ENCODE assay signal across 8 cellular contexts in the genomic region with DNA sequence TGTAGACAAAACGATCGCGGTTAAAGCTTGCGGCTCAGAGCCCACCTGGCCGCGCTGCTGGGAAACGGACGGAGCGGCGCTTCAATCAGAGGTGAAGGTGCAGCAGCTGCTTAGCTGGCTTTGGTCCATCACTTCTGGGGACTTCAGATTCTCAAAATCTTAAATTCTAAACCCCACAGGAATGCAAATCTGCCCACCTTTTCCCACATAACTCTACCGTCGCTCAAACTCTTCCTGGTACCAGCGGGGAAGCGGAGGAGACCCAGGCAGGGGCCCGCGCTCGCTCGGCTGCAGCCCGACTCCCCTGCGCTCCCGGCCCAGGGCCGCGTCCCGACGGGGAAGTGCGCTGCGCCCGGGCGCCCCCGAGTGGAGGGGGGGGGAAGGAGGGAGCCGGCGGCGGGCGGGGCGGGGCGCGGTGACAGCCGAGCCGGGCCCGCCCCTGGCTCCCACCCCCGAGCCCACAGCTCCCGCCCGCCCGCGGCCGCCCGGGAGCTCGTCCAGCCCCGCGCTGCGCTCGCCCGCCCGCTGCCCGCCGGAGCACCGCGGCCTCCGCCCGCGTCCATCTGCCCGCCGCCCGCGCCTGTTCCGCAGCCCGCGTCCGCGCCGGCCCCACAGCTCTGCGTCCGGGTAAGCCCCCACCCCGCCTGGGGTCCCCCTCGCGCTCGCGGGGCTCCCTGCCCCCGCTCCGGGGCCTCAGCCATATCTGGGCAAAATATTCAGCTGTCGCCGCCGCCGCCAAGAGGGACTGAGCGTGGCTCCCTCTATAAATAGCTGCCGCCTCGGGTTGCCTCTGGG. TPM values are rescaled to one million over a fixed set of nuclear protein-coding genes. Genes with fewer than 3 reads are reported as not detected.
DNase-seq lines count a peak whose midpoint lies in the region; ATAC-seq lines count a peak whose summit lies in the region.

A gene (plus strand): TSS at position 490 of the 795 bp plus-strand sequence. CDS start 22,523 bp downstream, outside the sequence.

- intact Hi-C loops in activated CD4-positive, alpha-beta T cell treated with anti-CD3 and anti-CD28 coated beads, Interleukin-2, amount 10 ng/mL, durations not matched to agents 24 days and 14 days (cut with micrococcal nuclease): loop anchor here (5.0 kb wide), 1 partner anchor 89 kb away; a partner anchor contains a TSS

- H3K79me1 ChIP-seq in mesendoderm (ENCODE audit: low read length): no peaks in the 10 kb centered on the region

- H3K36me3 Mint-ChIP-seq in activated CD4-positive, alpha-beta T cell treated with anti-CD3 and anti-CD28 coated beads, Interleukin-2, amount 10 ng/mL, durations not matched to agents 24 days and 14 days (ENCODE audit: low read depth): peaks cover 10% of the 10 kb centered on the region
- H3K36me3 Mint-ChIP-seq in effector memory CD8-positive, alpha-beta T cell (ENCODE audit: insufficient read depth): no peaks in the 10 kb centered on the region
- H3K36me3 Mint-ChIP-seq in stimulated activated effector memory CD8-positive, alpha-beta T cell treated with anti-CD3 and anti-CD28 coated beads, Interleukin-12 subunit alpha, Interleukin-12 subunit beta, amount 100 ng/mL, for 72 hours: no peaks in the 10 kb centered on the region

- H3K4me2 ChIP-seq in mesendoderm (ENCODE audit: low read length): peak within 1 kb of the TSS; percentile 70

- no peak within 1 kb of the TSS for H4K5ac ChIP-seq in mesendoderm (ENCODE audit: low read length)

- H3K27ac ChIP-seq in mesendoderm (ENCODE audit: low read depth, low read length): no peak within 1 kb of the TSS

- WGBS in mesendoderm (ENCODE audit: extremely low coverage, insufficient coverage, low lambda C conversion rate): no CpG with 5 or more reads among the region's 87 CpGs

- H3K4me1 ChIP-seq in mesendoderm (ENCODE audit: control insufficient read depth, low read depth, low read length): peaks cover 11% of the 10 kb centered on the region

- no peak within 1 kb of the TSS for H2BK15ac ChIP-seq in mesendoderm (replicated peaks; ENCODE audit: low read depth)

- H3K18ac ChIP-seq in mesendoderm (ENCODE audit: low read length): peak within 1 kb of the TSS; percentile 93

- H3K36me3 ChIP-seq in mesendoderm (ENCODE audit: control insufficient read depth, insufficient read depth, low read length): peaks cover 1% of the 10 kb centered on the region

- H3K4me1 Mint-ChIP-seq in activated CD4-positive, alpha-beta T cell treated with anti-CD3 and anti-CD28 coated beads, Interleukin-2, amount 10 ng/mL, durations not matched to agents 24 days and 14 days: peaks cover 20% of the 10 kb centered on the region
- peaks cover 9 to 10% of the 10 kb centered on the region in 2 donors for H3K4me1 Mint-ChIP-seq in effector memory CD8-positive, alpha-beta T cell (ENCODE audit: low read depth in 2 of 2)
- peaks cover 24% of the 10 kb centered on the region for H3K4me1 Mint-ChIP-seq in stimulated activated effector memory CD8-positive, alpha-beta T cell treated with anti-CD3 and anti-CD28 coated beads, Interleukin-12 subunit alpha, Interleukin-12 subunit beta, amount 100 ng/mL, for 72 hours

- H3K4me3 Mint-ChIP-seq in activated CD4-positive, alpha-beta T cell treated with anti-CD3 and anti-CD28 coated beads, Interleukin-2, amount 10 ng/mL, durations not matched to agents 24 days and 14 days: peak within 1 kb of the TSS; percentile 76
- peak within 1 kb of the TSS; percentile 70 to 74 for H3K4me3 Mint-ChIP-seq in effector memory CD8-positive, alpha-beta T cell
- peak within 1 kb of the TSS; percentile 70 for H3K4me3 Mint-ChIP-seq in stimulated activated effector memory CD8-positive, alpha-beta T cell treated with anti-CD3 and anti-CD28 coated beads, Interleukin-12 subunit alpha, Interleukin-12 subunit beta, amount 100 ng/mL, for 72 hours

- H2AK5ac ChIP-seq in mesendoderm (ENCODE audit: low read length): no peak within 1 kb of the TSS

- peak within 1 kb of the TSS; percentile 68 for H3K4me3 ChIP-seq in mesendoderm (ENCODE audit: low read length)

- H3K27me3 ChIP-seq in mesendoderm (ENCODE audit: insufficient read depth, low read length, poor library complexity): peaks cover 15% of the 10 kb centered on the region

- H2BK5ac ChIP-seq in mesendoderm (ENCODE audit: low read length): no peak within 1 kb of the TSS

- no peak within 1 kb of the TSS for H4K8ac ChIP-seq in mesendoderm (ENCODE audit: low read depth, low read length)

- no peaks in the 10 kb centered on the region for H3K9me3 Mint-ChIP-seq in activated CD4-positive, alpha-beta T cell treated with anti-CD3 and anti-CD28 coated beads, Interleukin-2, amount 10 ng/mL, durations not matched to agents 24 days and 14 days
- no peaks in the 10 kb centered on the region for H3K9me3 Mint-ChIP-seq in effector memory CD8-positive, alpha-beta T cell
- H3K9me3 Mint-ChIP-seq in stimulated activated effector memory CD8-positive, alpha-beta T cell treated with anti-CD3 and anti-CD28 coated beads, Interleukin-12 subunit alpha, Interleukin-12 subunit beta, amount 100 ng/mL, for 72 hours: no peaks in the 10 kb centered on the region

- H3K56ac ChIP-seq in mesendoderm (ENCODE audit: low read length): peak within 1 kb of the TSS; percentile 91

- no peak within 1 kb of the TSS for H2BK120ac ChIP-seq in mesendoderm (ENCODE audit: low read depth, low read length)

- H3K27me3 Mint-ChIP-seq in activated CD4-positive, alpha-beta T cell treated with anti-CD3 and anti-CD28 coated beads, Interleukin-2, amount 10 ng/mL, durations not matched to agents 24 days and 14 days: peaks cover 51% of the 10 kb centered on the region
- peaks cover 11 to 34% of the 10 kb centered on the region in 2 donors for H3K27me3 Mint-ChIP-seq in effector memory CD8-positive, alpha-beta T cell

- peak within 1 kb of the TSS; percentile 13 for H3K27ac Mint-ChIP-seq in activated CD4-positive, alpha-beta T cell treated with anti-CD3 and anti-CD28 coated beads, Interleukin-2, amount 10 ng/mL, durations not matched to agents 24 days and 14 days
- no peak within 1 kb of the TSS for H3K27ac Mint-ChIP-seq in effector memory CD8-positive, alpha-beta T cell
- H3K27ac Mint-ChIP-seq in stimulated activated effector memory CD8-positive, alpha-beta T cell treated with anti-CD3 and anti-CD28 coated beads, Interleukin-12 subunit alpha, Interleukin-12 subunit beta, amount 100 ng/mL, for 72 hours: no peak within 1 kb of the TSS

- no peak within 1 kb of the TSS for H3K4ac ChIP-seq in mesendoderm (ENCODE audit: low read depth, low read length)

- no peak for DNase-seq in activated CD4-positive, CD25-positive, alpha-beta regulatory T cell treated with anti-CD3 and anti-CD28 coated beads, Interleukin-2, amount 50 U/mL, for 72 hours
- DNase-seq in NCI-H2029 treated with DMSO at 0.1 percent for 48 hours (lab: John Stamatoyannopoulos, UW): peak; percentile 37
- DNase-seq in activated CD4-positive, alpha-beta T cell treated with anti-CD3 and anti-CD28 coated beads, Interleukin-2, amount 10 ng/mL, durations not matched to agents 24 days and 14 days: peak; percentile 83
- DNase-seq in effector memory CD8-positive, alpha-beta T cell: peak in 1 of 3 experiments; percentile 14
- DNase-seq in mesendoderm: peak; percentile 65
- peak; percentile 38 to 65 for DNase-seq in stimulated activated effector memory CD8-positive, alpha-beta T cell treated with anti-CD3 and anti-CD28 coated beads, Interleukin-12 subunit alpha, Interleukin-12 subunit beta, amount 100 ng/mL, for 72 hours (ENCODE audit: low spot score in 2 of 2)

- peak within 1 kb of the TSS; percentile 64 for H3K9ac ChIP-seq in mesendoderm (ENCODE audit: low read length)

- H3K79me2 ChIP-seq in mesendoderm (ENCODE audit: control insufficient read depth, insufficient read depth, low read length): no peaks in the 10 kb centered on the region

- ATAC-seq in activated CD4-positive, CD25-positive, alpha-beta regulatory T cell treated with anti-CD3 and anti-CD28 coated beads, Interleukin-2, amount 50 U/mL, for 24 hours: peak; percentile 62 to 68
- ATAC-seq in HG02763 (IDR thresholded peaks at IDR 0.05; ENCODE audit: unreplicated experiment): peak; percentile 51
- ATAC-seq in effector memory CD8-positive, alpha-beta T cell (replicated peaks): peak; percentile 75
- peak; percentile 78 for ATAC-seq in stimulated activated effector memory CD8-positive, alpha-beta T cell treated with anti-CD3 and anti-CD28 coated beads, Interleukin-12 subunit alpha, Interleukin-12 subunit beta, amount 100 ng/mL, for 72 hours

- no peak within 1 kb of the TSS for H3K23ac ChIP-seq in mesendoderm (ENCODE audit: low read length)

RNA-seq across cellular contexts. Expression of the gene that starts here (rescaled TPM):
- 0.71 and 0.91 TPM in 2 replicates for total RNA-seq in activated CD4-positive, alpha-beta T cell treated with anti-CD3 and anti-CD28 coated beads, Interleukin-2, amount 10 ng/mL, durations not matched to agents 24 days and 14 days
- 0.53 TPM for polyA plus RNA-seq in mesendoderm (2013, experiment 1 of 2)
- 0.62 TPM for polyA plus RNA-seq in mesendoderm (2013, experiment 2 of 2)

Comparison
In these comparisons a context has a peak if more than half of its experiments do, and no peak if none do; other contexts are left out.
1. Peak in DNase-seq in activated CD4-positive, alpha-beta T cell treated with anti-CD3 and anti-CD28 coated beads, Interleukin-2, amount 10 ng/mL, durations not matched to agents 24 days and 14 days; RNA of the gene not detected or under 1 TPM.